Comparison of ENCODE assay signal across 8 cellular contexts in genomic region chrX:40173662-40174593, GRCh38.
DNase-seq lines count a peak whose midpoint lies in the region; ATAC-seq, FAIRE-seq and TF ChIP-seq lines count a peak whose summit lies in the region.

No MANE protein-coding gene starts in this region.

- peak; percentile 15 for FAIRE-seq in GM18507 (lab: Jason Lieb, UNC)

- no peak for ATAC-seq in GM21737 (IDR thresholded peaks at IDR 0.05; ENCODE audit: unreplicated experiment)
- ATAC-seq in HG03139 (IDR thresholded peaks at IDR 0.05; ENCODE audit: unreplicated experiment) = no peak

- H3K4me3 ChIP-seq in fibroblast of villous mesenchyme (ENCODE audit: low read depth, low read length) = no peak overlapping the region

- TF ChIP-seq CTCF in fibroblast of villous mesenchyme (IDR thresholded peaks at IDR 0.05; ENCODE audit: insufficient read depth, low read depth, low read length) = no peak

- DNase-seq in GM18507 (ENCODE audit: extremely low spot score, insufficient read length, low read depth) = no peak
- peak; percentile 65 for DNase-seq in NCI-H510A treated with DMSO at 0.1 percent for 48 hours (lab: John Stamatoyannopoulos, UW)
- DNase-seq in activated T-cell treated with anti-CD3 and anti-CD28 coated beads for 1 hour (ENCODE audit: low read depth) = peak; percentile 33
- DNase-seq in fibroblast of villous mesenchyme (ENCODE audit: low read depth) = peak; percentile 25
- DNase-seq in retina = peak; percentile 64
- DNase-seq in hippocampal formation (lab: John Stamatoyannopoulos, UW) = no peak

Comparison
In these comparisons a context has a peak if more than half of its experiments do, and no peak if none do; other contexts are left out.
1. DNase-seq: peak in NCI-H510A treated with DMSO at 0.1 percent for 48 hours (single experiment), activated T-cell treated with anti-CD3 and anti-CD28 coated beads for 1 hour (single experiment), fibroblast of villous mesenchyme (single experiment) and retina (single experiment); none in GM18507 (single experiment) and hippocampal formation (0 of 2).